Comparison of ENCODE assay signal across 1 cellular context in genomic region chr14:37142835-37143499, GRCh38.
A peak's percentile ranks its signal among the peaks of the same experiment; 100 is the strongest.
TF ChIP-seq lines count a peak whose summit lies in the region.

No MANE protein-coding gene starts in this region.

TF ChIP-seq in HEK293, 187 proteins besides CTCF, POLR2A, EP300 and RAD21 (continued from another document):
- no peak for TF ChIP-seq KLF7 (tag by site-specific recombination; IDR thresholded peaks at IDR 0.05; ENCODE audit: borderline replicate concordance)
- TF ChIP-seq ZNF175 (tag by site-specific recombination; IDR thresholded peaks at IDR 0.05) = no peak
- peak; percentile 56; the same call in 1 of the 2 replicates for TF ChIP-seq ZSCAN16 (tag by site-specific recombination; IDR thresholded peaks at IDR 0.05)
- no peak for TF ChIP-seq ZNF292 (tag by site-specific recombination; IDR thresholded peaks at IDR 0.05; ENCODE audit: borderline replicate concordance, low read depth)
- TF ChIP-seq PBX3 (CRISPR knock-in tag; IDR thresholded peaks at IDR 0.05) = no peak
- TF ChIP-seq ZNF571 (tag by site-specific recombination; IDR thresholded peaks at IDR 0.05) = no peak
- no peak for TF ChIP-seq ZNF555 (tag by site-specific recombination; conservative IDR thresholded peaks at IDR 0.05)
- TF ChIP-seq ZNF416 (tag by site-specific recombination; IDR thresholded peaks at IDR 0.05) = no peak
- peak; percentile 82 for TF ChIP-seq REST (tag by site-specific recombination; IDR thresholded peaks at IDR 0.05)
- no peak for TF ChIP-seq ZNF133 (tag by site-specific recombination; IDR thresholded peaks at IDR 0.05)
- TF ChIP-seq ZNF335 (tag by site-specific recombination; conservative IDR thresholded peaks at IDR 0.05) = peak; percentile 34; the same call in 1 of the 2 replicates
- no peak; the same call in 1 of the 2 replicates for TF ChIP-seq IKZF3 (tag by site-specific recombination; IDR thresholded peaks at IDR 0.05)
- TF ChIP-seq ZEB2 (tag by site-specific recombination; IDR thresholded peaks at IDR 0.05) = no peak
